ENCODE assay signal across 8 cellular contexts in the genomic region with DNA sequence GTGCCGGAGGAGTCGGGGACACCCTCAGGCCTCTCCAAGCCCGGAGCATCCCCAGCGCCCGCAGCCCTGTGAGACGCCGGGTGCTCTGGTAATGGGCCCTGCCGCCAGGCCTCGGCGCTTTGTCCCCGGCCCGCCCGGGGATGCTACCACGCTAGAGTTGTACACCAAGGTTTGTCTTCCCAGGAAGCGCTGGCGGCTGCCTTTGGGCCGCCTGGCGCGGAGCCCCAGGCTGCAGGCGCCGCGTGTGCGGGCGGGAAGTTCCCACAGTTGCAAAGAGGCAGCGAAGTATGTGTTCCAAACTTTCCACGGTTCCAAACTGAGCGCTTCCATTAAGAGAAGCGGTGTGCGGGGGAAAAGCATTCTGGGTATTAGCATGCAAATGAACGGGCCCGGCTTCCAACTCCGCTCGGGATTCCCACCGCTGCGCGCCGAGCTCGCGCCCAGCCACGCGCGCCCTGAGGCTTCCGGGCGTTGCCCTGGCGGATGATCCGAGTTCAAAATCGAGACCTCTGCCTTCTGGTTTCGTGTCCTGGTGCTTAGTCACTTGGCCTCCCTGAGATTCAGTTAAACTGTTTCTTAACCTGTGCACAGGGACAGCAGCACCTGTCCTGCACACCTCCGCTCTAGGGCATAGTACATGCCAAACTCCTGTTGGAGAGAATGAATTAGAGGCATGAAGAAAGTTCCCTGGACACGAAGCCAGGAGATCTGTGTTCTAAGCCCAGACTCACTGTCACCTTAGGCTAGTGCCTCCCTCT. TPM values are rescaled to one million over a fixed set of nuclear protein-coding genes. Genes with fewer than 3 reads are reported as not detected.
DNase-seq lines count a peak whose midpoint lies in the region; ATAC-seq and TF ChIP-seq lines count a peak whose summit lies in the region.

No MANE protein-coding gene starts in this region.

- no peak for TF ChIP-seq CTCF in DOHH2 (IDR thresholded peaks at IDR 0.05; ENCODE audit: low read depth, low read length, poor library complexity, severe bottlenecking)
- TF ChIP-seq CTCF in neural progenitor cell (IDR thresholded peaks at IDR 0.05): no peak

- peak overlapping the region; percentile 91 for H3K4me3 Mint-ChIP-seq in neural progenitor cell

- H3F3A ChIP-seq in DOHH2 (ENCODE audit: control insufficient read depth, insufficient read depth) (peaks cover 15% of the 10 kb centered on the region), neural progenitor cell (ENCODE audit: low read depth) (peaks cover 55% of the 10 kb centered on the region)

- DNase-seq in KBM-7 (peak; percentile 79), SHP77 treated with DMSO at 0.1 percent for 48 hours (lab: John Stamatoyannopoulos, UW) (peak; percentile 32), foreskin melanocyte (peak; percentile 76), neural progenitor cell (ENCODE audit: low spot score) (peak; percentile 80)
- DNase-seq in activated naive CD4-positive, alpha-beta T cell treated with Interleukin-2 at 50 U/mL for 16 hours: peak; percentile 65

- no peaks in the 10 kb centered on the region for H3K9me3 Mint-ChIP-seq in neural progenitor cell

- H3K27ac ChIP-seq in DOHH2 (ENCODE audit: low read depth, low read length) (peak overlapping the region; percentile 89), neural progenitor cell (peak overlapping the region; percentile 94), temporal lobe (ENCODE audit: low read depth, low read length) (peak overlapping the region; percentile 85)

- H3K4me3 ChIP-seq in DOHH2 (ENCODE audit: low read length) (peak overlapping the region; percentile 82), neural progenitor cell (peak overlapping the region; percentile 69)

- H3K27ac Mint-ChIP-seq in neural progenitor cell: peak overlapping the region; percentile 88

- H3K9me2 ChIP-seq in DOHH2 (replicated peaks; ENCODE audit: control insufficient read depth, low read length): no peaks in the 10 kb centered on the region

- H3K4me1 Mint-ChIP-seq in neural progenitor cell: peaks cover 50% of the 10 kb centered on the region

- H3K36me3 Mint-ChIP-seq in neural progenitor cell: no peaks in the 10 kb centered on the region

- peaks cover 39% of the 10 kb centered on the region for H3K79me2 ChIP-seq in DOHH2 (ENCODE audit: control insufficient read depth, low read length)
- H3K79me2 ChIP-seq in neural progenitor cell (ENCODE audit: low read depth): peaks cover 54% of the 10 kb centered on the region

- no peak for ATAC-seq in GM21381 (IDR thresholded peaks at IDR 0.05; ENCODE audit: unreplicated experiment)

- in situ Hi-C loops in KBM-7 (cut with MboI; ENCODE audit: low pct_unique_long_range_greater_than_20kb, low sequenced_read_pairs): no loop called here

- H3K9me3 ChIP-seq in DOHH2 (ENCODE audit: control insufficient read depth, insufficient read depth, low read length) (no peaks in the 10 kb centered on the region), neural progenitor cell (ENCODE audit: low read depth) (no peaks in the 10 kb centered on the region)

- H3K27me3 ChIP-seq in DOHH2 (ENCODE audit: control insufficient read depth, low read length) (no peaks in the 10 kb centered on the region), neural progenitor cell (no peaks in the 10 kb centered on the region)

- peaks cover 20% of the 10 kb centered on the region for H4K20me1 ChIP-seq in DOHH2 (ENCODE audit: control insufficient read depth, insufficient read depth, low read depth, low read length)
- H4K20me1 ChIP-seq in neural progenitor cell (ENCODE audit: low read depth): peaks cover 10% of the 10 kb centered on the region

- H3K36me3 ChIP-seq in DOHH2 (ENCODE audit: control insufficient read depth, low read length) (peaks cover 38% of the 10 kb centered on the region), neural progenitor cell (no peaks in the 10 kb centered on the region)

- peak overlapping the region; percentile 69 for H3K9ac ChIP-seq in neural progenitor cell

- H3K4me1 ChIP-seq in DOHH2 (ENCODE audit: control insufficient read depth, low read length) (peaks cover 32% of the 10 kb centered on the region), neural progenitor cell (peaks cover 26% of the 10 kb centered on the region)

- H3K27me3 Mint-ChIP-seq in neural progenitor cell (ENCODE audit: insufficient read depth, low read depth): peaks cover 8% of the 10 kb centered on the region

- H2AFZ ChIP-seq in neural progenitor cell (replicated peaks): peak overlapping the region; percentile 17

- H3K4me2 ChIP-seq in DOHH2 (ENCODE audit: low read length): peak overlapping the region; percentile 88
- peak overlapping the region; percentile 88 for H3K4me2 ChIP-seq in neural progenitor cell

RNA-seq across cellular contexts. Expression of a gene that starts 1.3 kb away (rescaled TPM):
- total RNA-seq in neural progenitor cell (ENCODE audit: low replicate concordance): 28.6 and 55.3 TPM in 2 replicates
- 27.5 TPM for total RNA-seq in temporal lobe

RNA-seq across cellular contexts. Expression of a gene that starts 52.0 kb away (rescaled TPM):
- total RNA-seq in neural progenitor cell (ENCODE audit: low replicate concordance) (70.9 and 78.9 TPM in 2 replicates), temporal lobe (47.0 TPM)

RNA-seq across cellular contexts. Expression of a gene that starts 55.1 kb away (rescaled TPM):
- total RNA-seq in neural progenitor cell (ENCODE audit: low replicate concordance) (4.5 and 4.7 TPM in 2 replicates), temporal lobe (17.5 TPM)
